ENCODE assay signal across 8 cellular contexts in genomic region chr15:52183562-52184173, GRCh38. TPM values are rescaled to one million over a fixed set of nuclear protein-coding genes. Genes with fewer than 3 reads are reported as not detected.
DNase-seq lines count a peak whose midpoint lies in the region; ATAC-seq and TF ChIP-seq lines count a peak whose summit lies in the region.

No MANE protein-coding gene starts in this region.

- no peaks in the 10 kb centered on the region for H3K27me3 ChIP-seq in PC-9 (ENCODE audit: insufficient read depth, low read depth)
- H3K27me3 ChIP-seq in spleen (replicated peaks in 1 of 7): peaks cover 0 to 20% (median 0%) of the 10 kb centered on the region in 7 donors

- peak; percentile 39 for DNase-seq in stimulated activated CD4-positive, alpha-beta T cell treated with anti-CD3 and anti-CD28 coated beads, Interleukin-15, amount 100 ng/mL, for 24 hours
- DNase-seq in stimulated activated CD4-positive, alpha-beta T cell treated with anti-CD3 and anti-CD28 coated beads, Interleukin-1b, Interleukin-23, amount 100 ng/mL, for 48 hours: no peak
- DNase-seq in PC-9 (peak in 1 of 2 experiments; percentile 31), fibroblast of pulmonary artery (ENCODE audit: low read depth) (peak; percentile 56), spleen (no peak), putamen (ENCODE audit: low spot score) (no peak)

- H3K9me3 ChIP-seq in PC-9 (ENCODE audit: insufficient read depth, low read depth) (no peaks in the 10 kb centered on the region), spleen (peaks cover 0 to 2% (median 0%) of the 10 kb centered on the region in 8 donors)

- no peak overlapping the region for H3K27ac ChIP-seq in PC-9
- no peak overlapping the region for H3K27ac ChIP-seq in spleen

- WGBS in spleen, 5 donors: 66 to 90% (median 77%) methylated on average over 2 of the region's 2 CpGs

- H3K36me3 ChIP-seq in PC-9 (ENCODE audit: low read depth): no peaks in the 10 kb centered on the region
- peaks cover 0 to 7% (median 0%) of the 10 kb centered on the region in 6 donors for H3K36me3 ChIP-seq in spleen

- H3K4me1 ChIP-seq in PC-9 (replicated peaks; ENCODE audit: insufficient read depth) (peaks cover 5% of the 10 kb centered on the region), spleen (peaks cover 11 to 28% (median 18%) of the 10 kb centered on the region in 6 donors)

- no peak for ATAC-seq in GM18858 (IDR thresholded peaks at IDR 0.05; ENCODE audit: unreplicated experiment)
- no peak for ATAC-seq in GM19452 (IDR thresholded peaks at IDR 0.05; ENCODE audit: unreplicated experiment)

- no peaks in the 10 kb centered on the region for H3F3A ChIP-seq in PC-9 (ENCODE audit: insufficient read depth, low read depth)

- H3K4me2 ChIP-seq in PC-9: no peak overlapping the region

- TF ChIP-seq CTCF in PC-9 (conservative IDR thresholded peaks at IDR 0.05) (peak; percentile 65), fibroblast of pulmonary artery (IDR thresholded peaks at IDR 0.05; ENCODE audit: low read length, missing control alignments) (peak; percentile 73), spleen (IDR thresholded peaks at IDR 0.05 in 8 of 11, conservative IDR thresholded peaks at IDR 0.05 in 3 of 11) (peak in 8 of 11 experiments; percentile 24 to 60 (median 48))

- H4K20me1 ChIP-seq in PC-9 (ENCODE audit: insufficient read depth): no peaks in the 10 kb centered on the region

- H3K4me3 ChIP-seq in PC-9 (no peak overlapping the region), fibroblast of pulmonary artery (replicated peaks; ENCODE audit: low read depth, low read length) (no peak overlapping the region), spleen (no peak overlapping the region)

- intact Hi-C loops in PC-9 (cut with micrococcal nuclease; ENCODE audit: unreplicated experiment) (no loop called here), spleen (cut with DNase I; ENCODE audit: low total_unique reads) (no loop called here)

- H2AFZ ChIP-seq in PC-9: no peak overlapping the region

- no peak for TF ChIP-seq POLR2A in spleen (IDR thresholded peaks at IDR 0.05)

- CTCF ChIA-PET in PC-9 (lab: Charles Lee): interaction anchor here (0.6 kb wide), 1 partner anchor 370 kb away, joined by 3 read pairs; no protein-coding TSS in a partner anchor

- no peaks in the 10 kb centered on the region for H3K79me2 ChIP-seq in PC-9 (ENCODE audit: low read depth)

- POLR2A ChIA-PET in PC-9 (lab: Charles Lee; ENCODE audit: unreplicated experiment): no interaction called here

- BruUV-seq in PC-9 (replicated peaks; lab: Mats Ljungman, UMichigan): no TSS peak

- no peaks in the 10 kb centered on the region for H3K9me2 ChIP-seq in PC-9 (ENCODE audit: insufficient read depth)

RNA-seq across cellular contexts. Expression of gene GNB5, which starts 7.5 kb away (rescaled TPM):
- total RNA-seq in PC-9 (2021) (25.0 and 26.0 TPM in 2 replicates), spleen (10 to 100 TPM; 25.6 to 43.2 (median 31.3) TPM)
- 10 to 100 TPM; 18.6 to 20.2 (median 20.0) TPM for polyA plus RNA-seq in spleen

Comparison
In these comparisons a context has a peak if more than half of its experiments do, and no peak if none do; other contexts are left out.
1. DNase-seq: peak in stimulated activated CD4-positive, alpha-beta T cell treated with anti-CD3 and anti-CD28 coated beads, Interleukin-15, amount 100 ng/mL, for 24 hours (single experiment) and fibroblast of pulmonary artery (single experiment); none in stimulated activated CD4-positive, alpha-beta T cell treated with anti-CD3 and anti-CD28 coated beads, Interleukin-1b, Interleukin-23, amount 100 ng/mL, for 48 hours (single experiment), spleen (single experiment) and putamen (single experiment).
2. Peak in every context shown above with its lines, with median percentiles within 50 percentile points of each other: CTCF ChIP-seq.